ENCODE assay signal across 17 cellular contexts in the genomic region with DNA sequence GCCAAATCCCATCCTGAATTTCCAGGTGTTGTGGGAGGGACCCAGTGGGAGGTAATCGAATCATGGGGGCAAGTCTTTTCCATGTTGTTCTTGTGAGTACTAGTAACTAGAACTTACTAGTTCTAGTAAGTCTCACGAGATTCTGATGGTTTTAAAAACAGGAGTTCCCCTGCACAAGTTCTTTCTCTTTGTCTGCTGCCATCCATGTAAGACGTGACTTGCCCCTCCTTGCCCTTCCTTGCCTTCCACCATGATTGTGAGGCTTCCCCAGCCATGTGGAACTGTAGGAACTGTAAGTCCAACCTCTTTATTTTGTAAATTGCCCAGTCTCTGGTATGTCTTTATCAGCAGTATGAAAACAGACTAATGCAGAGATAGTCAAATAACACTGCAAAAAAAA.
DNase-seq lines count a peak whose midpoint lies in the region; ATAC-seq and TF ChIP-seq lines count a peak whose summit lies in the region.
"Had no signal": no experiment of that assay in that cellular context is flagged by ENCODE, and none has a peak within 500 bp of the region (broad histone marks: within the 10 kb centered on the region; RNA-seq: fewer than 3 reads in every experiment).

No MANE protein-coding gene starts in this region.

- peaks cover 64% of the 10 kb centered on the region for H4K20me1 ChIP-seq in KMS-11 (ENCODE audit: insufficient read depth)

- no peaks in the 10 kb centered on the region for H3K27me3 ChIP-seq in right atrium auricular region
- no peaks in the 10 kb centered on the region for H3K27me3 ChIP-seq in KMS-11 (ENCODE audit: insufficient read depth, low read depth)
- H3K27me3 ChIP-seq in gastrocnemius medialis: no peaks in the 10 kb centered on the region

- peaks cover 99% of the 10 kb centered on the region for H3K79me2 ChIP-seq in KMS-11 (ENCODE audit: insufficient read depth, low read depth)

- CTCF ChIA-PET in WTC11 (lab: Charles Lee): no interaction called here

- no peak overlapping the region for H3K9ac ChIP-seq in KMS-11

- H3K9me3 ChIP-seq in right atrium auricular region (no peaks in the 10 kb centered on the region), gastrocnemius medialis (no peaks in the 10 kb centered on the region)
- H3K9me3 ChIP-seq: A549, Caco-2 had no signal

- H3K4me1 ChIP-seq in right atrium auricular region (peaks cover 0 to 56% of the 10 kb centered on the region in 2 donors), KMS-11 (ENCODE audit: low read depth, poor library complexity, severe bottlenecking) (peaks cover 96% of the 10 kb centered on the region), gastrocnemius medialis (peaks cover 63 to 75% of the 10 kb centered on the region in 2 donors)
- H3K4me1 ChIP-seq: Caco-2 had no signal

- H3K4me3 ChIP-seq in right atrium auricular region (no peak overlapping the region), KMS-11 (IDR thresholded peaks at IDR 0.05; ENCODE audit: insufficient read depth, low read depth, low read length) (no peak overlapping the region), gastrocnemius medialis (no peak overlapping the region)
- H3K4me3 ChIP-seq: A549 had no signal

- peak overlapping the region; percentile 70 to 79 for H3K27ac ChIP-seq in right atrium auricular region
- H3K27ac ChIP-seq in KMS-11: no peak overlapping the region; the same call in 1 of the 2 replicates
- peak overlapping the region in 3 of 4 donors; percentile 75 to 81 (median 76) for H3K27ac ChIP-seq in gastrocnemius medialis
- H3K27ac ChIP-seq: A549, C4-2B had no signal

- peak overlapping the region; percentile 66; the same call in 1 of the 2 replicates for H3K4me2 ChIP-seq in KMS-11
- H3K4me2 ChIP-seq: A549 had no signal

- no peak for TF ChIP-seq POLR2A in gastrocnemius medialis (IDR thresholded peaks at IDR 0.05)

- no peak for DNase-seq in right atrium auricular region (ENCODE audit: low spot score)
- DNase-seq in cardiac septum (ENCODE audit: low spot score): no peak
- DNase-seq in WTC11 (ENCODE audit: low spot score): no peak
- DNase-seq in gastrocnemius medialis: no peak
- DNase-seq in posterior vena cava (ENCODE audit: low spot score): no peak
- no peak for DNase-seq in A172 (ENCODE audit: low spot score)
- DNase-seq: AML-193; Caco-2; CD4-positive, alpha-beta T cell; DMS79; GF-D8; GOT3; H9 had no signal

- in situ Hi-C loops in gastrocnemius medialis (cut with MboI; ENCODE audit: low sequenced_read_pairs in 4 of 4): no loop called here

- no peaks in the 10 kb centered on the region for H3K27me3 Mint-ChIP-seq in WTC11 (ENCODE audit: low read depth)

- no peak overlapping the region for H2AFZ ChIP-seq in KMS-11 (ENCODE audit: low read depth)

- H3K27ac Mint-ChIP-seq in WTC11: peak overlapping the region; percentile 60; the same call in 1 of the 2 replicates
- H3K27ac Mint-ChIP-seq: CD4-positive, alpha-beta T cell had no signal

- H3K36me3 ChIP-seq in right atrium auricular region (no peaks in the 10 kb centered on the region), KMS-11 (ENCODE audit: insufficient read depth) (no peaks in the 10 kb centered on the region), gastrocnemius medialis (no peaks in the 10 kb centered on the region)

- POLR2A ChIA-PET in WTC11 (lab: Charles Lee): no interaction called here

- H3K36me3 Mint-ChIP-seq in WTC11: peaks cover 9% of the 10 kb centered on the region
- H3K36me3 Mint-ChIP-seq: IgD-negative memory B cell had no signal

- no peak overlapping the region for H3K4me3 Mint-ChIP-seq in WTC11
- H3K4me3 Mint-ChIP-seq: CD4-positive, alpha-beta T cell; H9; IgD-negative memory B cell had no signal

- ATAC-seq in WTC11: no peak
- ATAC-seq in gastrocnemius medialis: no peak
- ATAC-seq: A549 had no signal

- peaks cover 53% of the 10 kb centered on the region for H3K4me1 Mint-ChIP-seq in WTC11
- H3K4me1 Mint-ChIP-seq: IgD-negative memory B cell had no signal

- no peak for TF ChIP-seq CTCF in right atrium auricular region (IDR thresholded peaks at IDR 0.05)
- no peak for TF ChIP-seq CTCF in KMS-11 (conservative IDR thresholded peaks at IDR 0.05; ENCODE audit: low read depth, low read length)
- TF ChIP-seq CTCF in WTC11 (IDR thresholded peaks at IDR 0.05): no peak
- no peak for TF ChIP-seq CTCF in gastrocnemius medialis (IDR thresholded peaks at IDR 0.05 in 4 of 5, conservative IDR thresholded peaks at IDR 0.05 in 1 of 5)

- intact Hi-C loops in cardiac septum (cut with DNase I) (no loop called here), gastrocnemius medialis (cut with DNase I; ENCODE audit: low total_unique reads) (no loop called here), posterior vena cava (cut with DNase I) (no loop called here)

- H3K9me3 Mint-ChIP-seq in WTC11: peaks cover 13% of the 10 kb centered on the region; the same call in 1 of the 2 replicates
- H3K9me3 Mint-ChIP-seq: CD4-positive, alpha-beta T cell; IgD-negative memory B cell had no signal

TF ChIP-seq in WTC11, 78 proteins besides CTCF, POLR2A, EP300 and RAD21 (continues in another document):
- TF ChIP-seq NFATC4 (CRISPR knock-in tag; IDR thresholded peaks at IDR 0.05) (no peak), ZNF671 (CRISPR knock-in tag; IDR thresholded peaks at IDR 0.05) (no peak), TEAD1 (CRISPR knock-in tag; IDR thresholded peaks at IDR 0.05) (no peak), ZNF423 (CRISPR knock-in tag; IDR thresholded peaks at IDR 0.05) (no peak), ZNF396 (CRISPR knock-in tag; IDR thresholded peaks at IDR 0.05; ENCODE audit: borderline replicate concordance) (no peak), ZNF317 (CRISPR knock-in tag; IDR thresholded peaks at IDR 0.05; ENCODE audit: borderline replicate concordance, low read depth) (no peak), IRF2 (CRISPR knock-in tag; IDR thresholded peaks at IDR 0.05; ENCODE audit: borderline replicate concordance, low read depth) (no peak), ZBTB21 (CRISPR knock-in tag; IDR thresholded peaks at IDR 0.05; ENCODE audit: borderline replicate concordance) (no peak)
- TF ChIP-seq, protein P1, sequence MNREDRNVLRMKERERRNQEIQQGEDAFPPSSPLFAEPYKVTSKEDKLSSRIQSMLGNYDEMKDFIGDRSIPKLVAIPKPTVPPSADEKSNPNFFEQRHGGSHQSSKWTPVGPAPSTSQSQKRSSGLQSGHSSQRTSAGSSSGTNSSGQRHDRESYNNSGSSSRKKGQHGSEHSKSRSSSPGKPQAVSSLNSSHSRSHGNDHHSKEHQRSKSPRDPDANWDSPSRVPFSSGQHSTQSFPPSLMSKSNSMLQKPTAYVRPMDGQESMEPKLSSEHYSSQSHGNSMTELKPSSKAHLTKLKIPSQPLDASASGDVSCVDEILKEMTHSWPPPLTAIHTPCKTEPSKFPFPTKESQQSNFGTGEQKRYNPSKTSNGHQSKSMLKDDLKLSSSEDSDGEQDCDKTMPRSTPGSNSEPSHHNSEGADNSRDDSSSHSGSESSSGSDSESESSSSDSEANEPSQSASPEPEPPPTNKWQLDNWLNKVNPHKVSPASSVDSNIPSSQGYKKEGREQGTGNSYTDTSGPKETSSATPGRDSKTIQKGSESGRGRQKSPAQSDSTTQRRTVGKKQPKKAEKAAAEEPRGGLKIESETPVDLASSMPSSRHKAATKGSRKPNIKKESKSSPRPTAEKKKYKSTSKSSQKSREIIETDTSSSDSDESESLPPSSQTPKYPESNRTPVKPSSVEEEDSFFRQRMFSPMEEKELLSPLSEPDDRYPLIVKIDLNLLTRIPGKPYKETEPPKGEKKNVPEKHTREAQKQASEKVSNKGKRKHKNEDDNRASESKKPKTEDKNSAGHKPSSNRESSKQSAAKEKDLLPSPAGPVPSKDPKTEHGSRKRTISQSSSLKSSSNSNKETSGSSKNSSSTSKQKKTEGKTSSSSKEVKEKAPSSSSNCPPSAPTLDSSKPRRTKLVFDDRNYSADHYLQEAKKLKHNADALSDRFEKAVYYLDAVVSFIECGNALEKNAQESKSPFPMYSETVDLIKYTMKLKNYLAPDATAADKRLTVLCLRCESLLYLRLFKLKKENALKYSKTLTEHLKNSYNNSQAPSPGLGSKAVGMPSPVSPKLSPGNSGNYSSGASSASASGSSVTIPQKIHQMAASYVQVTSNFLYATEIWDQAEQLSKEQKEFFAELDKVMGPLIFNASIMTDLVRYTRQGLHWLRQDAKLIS (CRISPR knock-in tag; IDR thresholded peaks at IDR 0.05; ENCODE audit: borderline replicate concordance): no peak
- TF ChIP-seq, protein P2, sequence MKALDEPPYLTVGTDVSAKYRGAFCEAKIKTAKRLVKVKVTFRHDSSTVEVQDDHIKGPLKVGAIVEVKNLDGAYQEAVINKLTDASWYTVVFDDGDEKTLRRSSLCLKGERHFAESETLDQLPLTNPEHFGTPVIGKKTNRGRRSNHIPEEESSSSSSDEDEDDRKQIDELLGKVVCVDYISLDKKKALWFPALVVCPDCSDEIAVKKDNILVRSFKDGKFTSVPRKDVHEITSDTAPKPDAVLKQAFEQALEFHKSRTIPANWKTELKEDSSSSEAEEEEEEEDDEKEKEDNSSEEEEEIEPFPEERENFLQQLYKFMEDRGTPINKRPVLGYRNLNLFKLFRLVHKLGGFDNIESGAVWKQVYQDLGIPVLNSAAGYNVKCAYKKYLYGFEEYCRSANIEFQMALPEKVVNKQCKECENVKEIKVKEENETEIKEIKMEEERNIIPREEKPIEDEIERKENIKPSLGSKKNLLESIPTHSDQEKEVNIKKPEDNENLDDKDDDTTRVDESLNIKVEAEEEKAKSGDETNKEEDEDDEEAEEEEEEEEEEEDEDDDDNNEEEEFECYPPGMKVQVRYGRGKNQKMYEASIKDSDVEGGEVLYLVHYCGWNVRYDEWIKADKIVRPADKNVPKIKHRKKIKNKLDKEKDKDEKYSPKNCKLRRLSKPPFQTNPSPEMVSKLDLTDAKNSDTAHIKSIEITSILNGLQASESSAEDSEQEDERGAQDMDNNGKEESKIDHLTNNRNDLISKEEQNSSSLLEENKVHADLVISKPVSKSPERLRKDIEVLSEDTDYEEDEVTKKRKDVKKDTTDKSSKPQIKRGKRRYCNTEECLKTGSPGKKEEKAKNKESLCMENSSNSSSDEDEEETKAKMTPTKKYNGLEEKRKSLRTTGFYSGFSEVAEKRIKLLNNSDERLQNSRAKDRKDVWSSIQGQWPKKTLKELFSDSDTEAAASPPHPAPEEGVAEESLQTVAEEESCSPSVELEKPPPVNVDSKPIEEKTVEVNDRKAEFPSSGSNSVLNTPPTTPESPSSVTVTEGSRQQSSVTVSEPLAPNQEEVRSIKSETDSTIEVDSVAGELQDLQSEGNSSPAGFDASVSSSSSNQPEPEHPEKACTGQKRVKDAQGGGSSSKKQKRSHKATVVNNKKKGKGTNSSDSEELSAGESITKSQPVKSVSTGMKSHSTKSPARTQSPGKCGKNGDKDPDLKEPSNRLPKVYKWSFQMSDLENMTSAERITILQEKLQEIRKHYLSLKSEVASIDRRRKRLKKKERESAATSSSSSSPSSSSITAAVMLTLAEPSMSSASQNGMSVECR (CRISPR knock-in tag; IDR thresholded peaks at IDR 0.05; ENCODE audit: borderline replicate concordance): no peak
